In the genomic region with DNA sequence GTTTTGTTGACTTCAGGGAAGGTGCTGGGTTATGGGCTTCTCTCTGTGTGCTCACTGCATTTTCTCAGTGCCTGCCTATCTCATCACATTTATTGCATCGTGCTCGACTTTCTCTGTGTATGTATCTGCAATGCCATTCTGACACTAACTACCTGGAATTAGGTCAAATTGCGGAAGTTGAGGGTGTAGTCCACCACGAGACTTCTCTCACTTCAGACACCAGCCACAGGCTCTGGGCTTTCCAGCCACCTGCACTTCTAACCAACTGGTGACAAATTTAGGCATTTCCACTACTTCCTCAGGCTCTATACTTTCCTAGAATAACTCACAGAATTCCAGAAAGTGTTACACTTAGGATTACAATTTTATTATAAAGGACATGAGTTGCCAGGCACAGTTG, we compare ENCODE assay signal across 9 cellular contexts.
DNase-seq lines count a peak whose midpoint lies in the region; ATAC-seq and FAIRE-seq lines count a peak whose summit lies in the region.
"Had no signal": no experiment of that assay in that cellular context is flagged by ENCODE, and none has a peak within 500 bp of the region (broad histone marks: within the 10 kb centered on the region; RNA-seq: fewer than 3 reads in every experiment).

No MANE protein-coding gene starts in this region.

- peaks cover 23 to 36% of the 10 kb centered on the region in 2 donors for H3K4me1 Mint-ChIP-seq in immature natural killer cell

- peak overlapping the region; percentile 83 to 91 (median 90) for H3K27ac Mint-ChIP-seq in immature natural killer cell

- FAIRE-seq in frontal cortex (lab: Jason Lieb, UNC), result no peak

- ATAC-seq in GM18867 (IDR thresholded peaks at IDR 0.05; ENCODE audit: unreplicated experiment) (peak; percentile 79), GM21825 (IDR thresholded peaks at IDR 0.05; ENCODE audit: unreplicated experiment) (peak; percentile 79), HG03565 (IDR thresholded peaks at IDR 0.05; ENCODE audit: unreplicated experiment) (peak; percentile 77)

- H3K4me3 Mint-ChIP-seq in immature natural killer cell, result peak overlapping the region; percentile 68 to 76 (median 74)

- H3K27me3 Mint-ChIP-seq in immature natural killer cell (ENCODE audit: low read depth in 3 of 3), result peaks cover 0 to 6% (median 2%) of the 10 kb centered on the region in 3 donors

- DNase-seq in immature natural killer cell (peak; percentile 52 to 60 (median 57)), GOT3 (lab: John Stamatoyannopoulos, UW) (no peak), frontal cortex (ENCODE audit: low spot score in 2 of 2) (no peak), NCI-H128 (lab: John Stamatoyannopoulos, UW; ENCODE audit: unreplicated experiment) (no peak), dermis blood vessel endothelial cell (no peak)
- DNase-seq: NCI-H1694 had no signal

- peaks cover 0 to 3% (median 0%) of the 10 kb centered on the region in 3 donors for H3K36me3 Mint-ChIP-seq in immature natural killer cell

- peaks cover 0 to 4% (median 0%) of the 10 kb centered on the region in 6 donors for H3K9me3 Mint-ChIP-seq in immature natural killer cell

Comparison
In these comparisons a context has a peak if more than half of its experiments do, and no peak if none do; other contexts are left out.
1. DNase-seq: peak in immature natural killer cell (3 of 3); none in GOT3 (single experiment), frontal cortex (0 of 2), NCI-H128 (single experiment) and dermis blood vessel endothelial cell (single experiment).
2. Peak in every context shown above with its lines, with median percentiles within 50 percentile points of each other: ATAC-seq.